ENCODE assay signal across 8 cellular contexts in the genomic region with DNA sequence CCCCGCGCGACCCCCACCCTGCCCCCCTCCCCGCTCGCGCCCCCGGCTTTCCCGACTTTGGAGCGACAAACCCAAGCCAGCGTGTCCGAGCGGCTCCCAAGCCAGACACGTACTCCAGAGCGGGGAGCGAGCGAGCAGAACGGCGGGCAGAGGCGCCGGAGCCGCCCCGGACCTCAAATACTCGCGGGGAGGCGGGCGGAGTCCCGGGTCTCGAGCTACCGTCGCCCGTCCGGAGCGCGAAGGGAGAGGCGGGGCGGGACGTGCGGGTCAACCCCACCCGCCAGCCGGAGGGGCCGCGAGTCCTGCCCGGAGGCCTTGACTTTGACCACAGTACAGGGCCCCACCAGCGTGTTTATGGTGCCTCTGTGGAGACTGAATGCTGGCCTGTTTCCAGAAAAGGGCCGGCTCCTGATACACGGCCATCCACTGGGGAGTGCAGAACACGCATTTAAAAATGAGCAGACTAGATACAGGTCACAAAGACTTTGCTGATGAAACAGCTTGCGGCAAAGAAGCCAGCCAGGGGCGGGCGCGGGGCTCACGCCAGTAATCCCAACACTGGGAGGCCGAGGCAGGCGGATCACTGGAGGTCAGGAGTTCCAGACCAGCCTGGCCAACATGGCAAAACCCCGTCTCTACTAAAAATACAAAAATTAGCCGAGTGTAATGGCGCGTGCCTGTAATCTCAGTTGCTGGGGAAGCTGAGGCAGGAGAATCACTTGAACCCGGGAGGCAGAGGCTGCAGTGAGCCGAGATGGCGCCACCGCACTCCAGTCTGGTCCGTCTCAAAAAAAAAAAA. TPM values are rescaled to one million over a fixed set of nuclear protein-coding genes. Genes with fewer than 3 reads are reported as not detected.
A peak's percentile ranks its signal among the peaks of the same experiment; 100 is the strongest.
DNase-seq lines count a peak whose midpoint lies in the region; ATAC-seq and TF ChIP-seq lines count a peak whose summit lies in the region.

SERPINB6 (minus strand) TSS at position 148 of the 799 bp plus-strand sequence. CDS start 12,235 bp downstream, outside the sequence.

- ATAC-seq in mucosa of descending colon (peak; percentile 89), HG02840 (IDR thresholded peaks at IDR 0.05; ENCODE audit: low FRiP score, unreplicated experiment) (no peak)

- no peak for TF ChIP-seq CTCF in mucosa of descending colon (IDR thresholded peaks at IDR 0.05)

- H3K27me3 ChIP-seq in stomach smooth muscle (ENCODE audit: control insufficient read depth in 1 of 2, insufficient read depth in 2 of 2, low read length in 2 of 2) = no peaks in the 10 kb centered on the region

- intact Hi-C loops in mucosa of descending colon (cut with DNase I, micrococcal nuclease) = no loop called here

- DNase-seq in NCI-H510A treated with DMSO at 0.1 percent for 48 hours (lab: John Stamatoyannopoulos, UW) (peak; percentile 26), NCI-H510A (lab: John Stamatoyannopoulos, UW) (no peak), fibroblast of gingiva (ENCODE audit: low read depth) (peak; percentile 88), mucosa of descending colon (peak; percentile 85 to 88 (median 86))
- DNase-seq in activated T-helper 9 cell treated with anti-CD3 and anti-CD28 coated beads, Interleukin-2, amount 50 U/mL, for 16 hours (ENCODE audit: low read depth) = peak; percentile 25

- no peaks in the 10 kb centered on the region for H3K9me3 ChIP-seq in mucosa of descending colon
- no peaks in the 10 kb centered on the region for H3K9me3 ChIP-seq in stomach smooth muscle (ENCODE audit: control insufficient read depth in 2 of 2, low read length in 2 of 2)

- H3K36me3 ChIP-seq in mucosa of descending colon (ENCODE audit: low read depth) (no peaks in the 10 kb centered on the region), stomach smooth muscle (ENCODE audit: control insufficient read depth in 2 of 2, insufficient read depth in 2 of 2, low read length in 2 of 2) (no peaks in the 10 kb centered on the region)

- peak within 1 kb of the TSS; percentile 89 to 94 for H3K9ac ChIP-seq in stomach smooth muscle (ENCODE audit: low read length in 2 of 2)

- H3K4me3 ChIP-seq in mucosa of descending colon (peak within 1 kb of the TSS; percentile 75), stomach smooth muscle (ENCODE audit: low read length in 2 of 2) (peak within 1 kb of the TSS; percentile 83)

- peak within 1 kb of the TSS; percentile 95 for H3K27ac ChIP-seq in stomach smooth muscle (ENCODE audit: low read length)

- peaks cover 13% of the 10 kb centered on the region for H3K4me1 ChIP-seq in mucosa of descending colon (ENCODE audit: low read depth)
- peaks cover 13% of the 10 kb centered on the region for H3K4me1 ChIP-seq in stomach smooth muscle (ENCODE audit: control insufficient read depth, insufficient read depth, low read length)

TF ChIP-seq in PFSK-1, 5 proteins besides CTCF, POLR2A, EP300 and RAD21:
- no peak for TF ChIP-seq TAF1 (IDR thresholded peaks at IDR 0.05; ENCODE audit: borderline replicate concordance, insufficient read depth, low read length)
- no peak for TF ChIP-seq REST (IDR thresholded peaks at IDR 0.05; ENCODE audit: insufficient read depth in 1 of 2, low read depth in 2 of 2, low read length in 2 of 2)
- TF ChIP-seq FOXP2 (optimal IDR thresholded peaks at IDR 0.05; ENCODE audit: borderline replicate concordance, extremely low read depth, extremely low read length, insufficient read depth) = no peak
- TF ChIP-seq POLR2AphosphoS5 (IDR thresholded peaks at IDR 0.05; ENCODE audit: low read depth, low read length) = 0 out of 2 replicates have a peak, but pooled peaks have one; percentile 22
- no peak for TF ChIP-seq SIN3A (IDR thresholded peaks at IDR 0.05; ENCODE audit: borderline replicate concordance, insufficient read depth, low read length)

RNA-seq across cellular contexts. Expression of gene SERPINB6, which starts in this region (rescaled TPM):
- 81.7 TPM for polyA plus RNA-seq in PFSK-1 (2012; ENCODE audit: insufficient read length, low read depth)
- total RNA-seq in mucosa of descending colon = 100 to 1,000 TPM; 134 to 147 (median 142) TPM
